Comparison of ENCODE assay signal across 7 cellular contexts in genomic region chr10:79066460-79067240, GRCh38. TPM values are rescaled to one million over a fixed set of nuclear protein-coding genes. Genes with fewer than 3 reads are reported as not detected.
DNase-seq lines count a peak whose midpoint lies in the region; ATAC-seq and TF ChIP-seq lines count a peak whose summit lies in the region.

No MANE protein-coding gene starts in this region.

- peak overlapping the region; percentile 87 for H3K4me2 ChIP-seq in DOHH2 (ENCODE audit: low read length)

- no peaks in the 10 kb centered on the region for H3K27me3 Mint-ChIP-seq in osteocyte (ENCODE audit: unreplicated experiment)

- H3K36me3 ChIP-seq in DOHH2 (ENCODE audit: control insufficient read depth, low read length) (no peaks in the 10 kb centered on the region), HUES48 (ENCODE audit: control insufficient read depth, insufficient read depth, low read length) (no peaks in the 10 kb centered on the region)

- H3K27ac ChIP-seq in DOHH2 (ENCODE audit: low read depth, low read length) (no peak overlapping the region), HUES48 (ENCODE audit: low read depth, low read length) (peak overlapping the region; percentile 61), VCaP (peak overlapping the region; percentile 97)

- H3K9me3 Mint-ChIP-seq in osteocyte (ENCODE audit: unreplicated experiment), result no peaks in the 10 kb centered on the region

- no peaks in the 10 kb centered on the region for H3K36me3 Mint-ChIP-seq in osteocyte (ENCODE audit: unreplicated experiment)

- peaks cover 18% of the 10 kb centered on the region for H3K4me1 Mint-ChIP-seq in osteocyte (ENCODE audit: unreplicated experiment)

- H3K79me2 ChIP-seq in DOHH2 (ENCODE audit: control insufficient read depth, low read length), result no peaks in the 10 kb centered on the region

- H3F3A ChIP-seq in DOHH2 (ENCODE audit: control insufficient read depth, insufficient read depth), result no peaks in the 10 kb centered on the region

- no peak for ATAC-seq in GM21528 (IDR thresholded peaks at IDR 0.05; ENCODE audit: low FRiP score, unreplicated experiment)

- H3K9me2 ChIP-seq in DOHH2 (replicated peaks; ENCODE audit: control insufficient read depth, low read length), result no peaks in the 10 kb centered on the region

- H4K20me1 ChIP-seq in DOHH2 (ENCODE audit: control insufficient read depth, insufficient read depth, low read depth, low read length), result peaks cover 8% of the 10 kb centered on the region; the same call in 1 of the 2 replicates

- H3K4me1 ChIP-seq in DOHH2 (ENCODE audit: control insufficient read depth, low read length), result peaks cover 34% of the 10 kb centered on the region
- H3K4me1 ChIP-seq in HUES48 (ENCODE audit: control insufficient read depth, insufficient read depth, low read length), result peaks cover 10% of the 10 kb centered on the region

- H3K4me3 ChIP-seq in DOHH2 (ENCODE audit: low read length) (peak overlapping the region; percentile 73), HUES48 (ENCODE audit: low read depth, low read length) (peak overlapping the region; percentile 57), foreskin fibroblast (ENCODE audit: low read depth in 1 of 2, low read length in 2 of 2) (peak overlapping the region; percentile 81 to 99)

- peak overlapping the region; percentile 72 for H3K27ac Mint-ChIP-seq in osteocyte (ENCODE audit: unreplicated experiment)

- no peak overlapping the region for H3K9ac ChIP-seq in HUES48 (ENCODE audit: low read depth, low read length)

- H3K27me3 ChIP-seq in DOHH2 (ENCODE audit: control insufficient read depth, low read length), result peaks cover 68% of the 10 kb centered on the region
- H3K27me3 ChIP-seq in HUES48 (ENCODE audit: control insufficient read depth, insufficient read depth, low read length), result peaks cover 9% of the 10 kb centered on the region; the same call in 1 of the 2 replicates

- no peaks in the 10 kb centered on the region for H3K9me3 ChIP-seq in DOHH2 (ENCODE audit: control insufficient read depth, insufficient read depth, low read length)
- no peaks in the 10 kb centered on the region for H3K9me3 ChIP-seq in HUES48 (ENCODE audit: control insufficient read depth, insufficient read depth, low read length)

- H3K4me3 Mint-ChIP-seq in osteocyte (ENCODE audit: unreplicated experiment), result peak overlapping the region; percentile 71

- TF ChIP-seq CTCF in DOHH2 (IDR thresholded peaks at IDR 0.05; ENCODE audit: low read depth, low read length, poor library complexity, severe bottlenecking), result no peak
- TF ChIP-seq CTCF in VCaP (conservative IDR thresholded peaks at IDR 0.05), result peak; percentile 73
- TF ChIP-seq CTCF in foreskin fibroblast (IDR thresholded peaks at IDR 0.05; ENCODE audit: low read depth, low read length), result peak; percentile 18
- TF ChIP-seq CTCF in osteocyte (IDR thresholded peaks at IDR 0.05), result no peak

- DNase-seq in foreskin fibroblast, result peak in 1 of 2 donors; percentile 41
- no peak for DNase-seq in osteocyte (ENCODE audit: extremely low spot score, unreplicated experiment)
- DNase-seq in GF-D8 (lab: John Stamatoyannopoulos, UW), result no peak

RNA-seq across cellular contexts. Expression of gene ZMIZ1, which starts 2.1 kb away (rescaled TPM):
- total RNA-seq in osteocyte, result 90.5 and 96.0 TPM in 2 replicates

Comparison
In these comparisons a context has a peak if more than half of its experiments do, and no peak if none do; other contexts are left out.
1. CTCF ChIP-seq: peak in VCaP (single experiment) and foreskin fibroblast (single experiment); none in DOHH2 (single experiment) and osteocyte (single experiment).
2. Peak in every context shown above with its lines, with median percentiles within 50 percentile points of each other: H3K4me3 ChIP-seq.